ENCODE assay signal across 8 cellular contexts in the genomic region with DNA sequence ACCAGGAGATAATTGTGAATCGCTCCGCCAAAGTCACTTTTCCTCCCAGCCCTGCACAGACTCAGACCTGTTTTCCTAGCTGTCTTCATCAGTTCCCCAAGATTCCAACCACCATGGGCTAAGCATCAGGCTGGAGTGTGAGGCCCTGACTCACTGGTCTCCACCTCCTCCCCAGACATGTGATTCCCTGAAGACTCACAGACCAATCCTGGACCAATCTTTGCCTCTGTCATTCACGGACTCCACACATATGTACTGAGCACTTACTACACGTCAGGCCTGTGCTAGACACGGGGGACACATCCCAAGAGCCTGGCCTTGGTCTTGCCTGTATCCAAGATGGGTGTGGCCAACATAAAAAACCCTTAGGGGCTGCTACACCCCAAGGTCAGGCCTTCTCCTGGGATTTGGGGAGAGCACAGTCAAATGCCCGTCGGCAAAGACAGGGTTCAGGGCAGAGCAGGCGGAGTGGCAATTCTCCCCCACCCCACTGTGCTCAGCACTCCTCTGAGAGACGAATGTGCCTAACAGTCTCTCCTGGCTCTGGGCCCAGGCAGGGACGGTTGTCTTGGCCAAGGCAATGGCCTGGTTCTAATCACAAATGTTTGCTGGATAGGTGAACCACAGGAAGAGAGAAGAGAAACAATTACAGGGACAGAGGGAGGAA. TPM values are rescaled to one million over a fixed set of nuclear protein-coding genes. Genes with fewer than 3 reads are reported as not detected.
DNase-seq lines count a peak whose midpoint lies in the region; ATAC-seq and TF ChIP-seq lines count a peak whose summit lies in the region.

No MANE protein-coding gene starts in this region.

- no peak for ATAC-seq in activated T-cell treated with anti-CD3 and anti-CD28 coated beads, Interleukin-2, amount 50 U/mL, for 4 hours
- no peak for ATAC-seq in activated CD8-positive, alpha-beta T cell treated with anti-CD3 and anti-CD28 coated beads, Interleukin-2, amount 10 ng/mL, durations not matched to agents 7 days and 5 days
- peak; percentile 13 for ATAC-seq in sciatic nerve
- no peak for ATAC-seq in GM21528 (IDR thresholded peaks at IDR 0.05; ENCODE audit: low FRiP score, unreplicated experiment)

- CTCF ChIA-PET in activated CD8-positive, alpha-beta T cell treated with anti-CD3 and anti-CD28 coated beads, Interleukin-2, amount 10 ng/mL, durations not matched to agents 7 days and 5 days (lab: Charles Lee) = interaction anchor here (1.3 to 16.3 kb wide), 4 partner anchors 12 to 66 kb away, joined by 4 to 158 read pairs (median 10); a partner anchor contains a TSS

- H3K4me1 Mint-ChIP-seq in activated T-cell treated with anti-CD3 and anti-CD28 coated beads, Interleukin-2, amount 50 U/mL, for 4 hours (ENCODE audit: low read depth) = peaks cover 98% of the 10 kb centered on the region
- peaks cover 97% of the 10 kb centered on the region for H3K4me1 Mint-ChIP-seq in activated CD8-positive, alpha-beta T cell treated with anti-CD3 and anti-CD28 coated beads, Interleukin-2, amount 10 ng/mL, durations not matched to agents 7 days and 5 days (ENCODE audit: low read depth)
- H3K4me1 Mint-ChIP-seq in glutamatergic neuron (ENCODE audit: low read depth, unreplicated experiment) = peaks cover 36% of the 10 kb centered on the region

- peak overlapping the region; percentile 99 for H3K27ac Mint-ChIP-seq in activated CD8-positive, alpha-beta T cell treated with anti-CD3 and anti-CD28 coated beads, Interleukin-2, amount 10 ng/mL, durations not matched to agents 7 days and 5 days
- H3K27ac Mint-ChIP-seq in glutamatergic neuron (ENCODE audit: unreplicated experiment) = peak overlapping the region; percentile 9

- POLR2A ChIA-PET in activated CD8-positive, alpha-beta T cell treated with anti-CD3 and anti-CD28 coated beads, Interleukin-2, amount 10 ng/mL, durations not matched to agents 7 days and 5 days (lab: Charles Lee) = interaction anchor here (3.1 kb wide), 1 partner anchor 11 kb away, joined by 25 read pairs; a partner anchor contains a TSS

- no peak for DNase-seq in activated T-cell treated with anti-CD3 and anti-CD28 coated beads, Interleukin-2, amount 50 U/mL, for 4 hours
- DNase-seq in activated T-cell treated with anti-CD3 and anti-CD28 coated beads, Interleukin-2, amount 50 U/mL, for 1 hour = no peak
- no peak for DNase-seq in activated CD8-positive, alpha-beta T cell treated with anti-CD3 and anti-CD28 coated beads, Interleukin-2, amount 10 ng/mL, durations not matched to agents 7 days and 5 days
- DNase-seq in glutamatergic neuron (no peak), sciatic nerve (ENCODE audit: low spot score) (peak; percentile 81), SKM-1 treated with dmso at 0.1 percent for 144 hours (lab: John Stamatoyannopoulos, UW; ENCODE audit: unreplicated experiment) (no peak)
- DNase-seq in stimulated activated naive CD4-positive, alpha-beta T cell (lab: John Stamatoyannopoulos, UW) = no peak

- H3K36me3 Mint-ChIP-seq in activated T-cell treated with anti-CD3 and anti-CD28 coated beads, Interleukin-2, amount 50 U/mL, for 4 hours (ENCODE audit: insufficient read depth) = peaks cover 3% of the 10 kb centered on the region
- peaks cover 69% of the 10 kb centered on the region for H3K36me3 Mint-ChIP-seq in activated CD8-positive, alpha-beta T cell treated with anti-CD3 and anti-CD28 coated beads, Interleukin-2, amount 10 ng/mL, durations not matched to agents 7 days and 5 days (ENCODE audit: low read depth)
- H3K36me3 Mint-ChIP-seq in glutamatergic neuron (ENCODE audit: unreplicated experiment) = no peaks in the 10 kb centered on the region

- intact Hi-C loops in sciatic nerve (cut with DNase I) = no loop called here

- no peaks in the 10 kb centered on the region for H3K27me3 Mint-ChIP-seq in activated T-cell treated with anti-CD3 and anti-CD28 coated beads, Interleukin-2, amount 50 U/mL, for 4 hours (ENCODE audit: low read depth)
- no peaks in the 10 kb centered on the region for H3K27me3 Mint-ChIP-seq in activated CD8-positive, alpha-beta T cell treated with anti-CD3 and anti-CD28 coated beads, Interleukin-2, amount 10 ng/mL, durations not matched to agents 7 days and 5 days (ENCODE audit: low read depth)
- peaks cover 14% of the 10 kb centered on the region for H3K27me3 Mint-ChIP-seq in glutamatergic neuron (ENCODE audit: unreplicated experiment)

- no peaks in the 10 kb centered on the region for H3K9me3 Mint-ChIP-seq in activated T-cell treated with anti-CD3 and anti-CD28 coated beads, Interleukin-2, amount 50 U/mL, for 4 hours
- H3K9me3 Mint-ChIP-seq in activated CD8-positive, alpha-beta T cell treated with anti-CD3 and anti-CD28 coated beads, Interleukin-2, amount 10 ng/mL, durations not matched to agents 7 days and 5 days (ENCODE audit: insufficient read depth) = no peaks in the 10 kb centered on the region
- H3K9me3 Mint-ChIP-seq in glutamatergic neuron (ENCODE audit: unreplicated experiment) = peaks cover 5% of the 10 kb centered on the region

- peak overlapping the region; percentile 72 for H3K4me3 Mint-ChIP-seq in activated T-cell treated with anti-CD3 and anti-CD28 coated beads, Interleukin-2, amount 50 U/mL, for 4 hours
- peak overlapping the region; percentile 97 for H3K4me3 Mint-ChIP-seq in activated CD8-positive, alpha-beta T cell treated with anti-CD3 and anti-CD28 coated beads, Interleukin-2, amount 10 ng/mL, durations not matched to agents 7 days and 5 days
- H3K4me3 Mint-ChIP-seq in glutamatergic neuron (ENCODE audit: unreplicated experiment) = no peak overlapping the region

- no peak for TF ChIP-seq CTCF in glutamatergic neuron (IDR thresholded peaks at IDR 0.05; ENCODE audit: partially characterized antibody, unreplicated experiment)

RNA-seq across cellular contexts. Expression of a gene that starts 11.9 kb away (rescaled TPM):
- total RNA-seq in activated T-cell treated with anti-CD3 and anti-CD28 coated beads, Interleukin-2, amount 50 U/mL, for 4 hours = 10 to 100 TPM; 75.5 to 87.3 (median 86.0) TPM
- 100 to 1,000 TPM; 227 to 232 TPM for total RNA-seq in activated CD8-positive, alpha-beta T cell treated with anti-CD3 and anti-CD28 coated beads, Interleukin-2, amount 10 ng/mL, durations not matched to agents 7 days and 5 days
- 15.8 TPM for total RNA-seq in glutamatergic neuron (ENCODE audit: unreplicated experiment)
- total RNA-seq in sciatic nerve = 96.8 TPM

RNA-seq across cellular contexts. Expression of a gene that starts 31.2 kb away (rescaled TPM):
- 10 to 100 TPM; 89.6 to 91.5 (median 89.9) TPM for total RNA-seq in activated T-cell treated with anti-CD3 and anti-CD28 coated beads, Interleukin-2, amount 50 U/mL, for 4 hours
- total RNA-seq in activated CD8-positive, alpha-beta T cell treated with anti-CD3 and anti-CD28 coated beads, Interleukin-2, amount 10 ng/mL, durations not matched to agents 7 days and 5 days = 10 to 100 TPM; 47.9 to 53.8 TPM
- total RNA-seq in glutamatergic neuron (ENCODE audit: unreplicated experiment) (35.3 TPM), sciatic nerve (24.6 TPM)

RNA-seq across cellular contexts. Expression of a gene that starts 38.3 kb away (rescaled TPM):
- 1 to 10 TPM; 2.3 to 3.5 (median 2.8) TPM for total RNA-seq in activated T-cell treated with anti-CD3 and anti-CD28 coated beads, Interleukin-2, amount 50 U/mL, for 4 hours
- total RNA-seq in activated CD8-positive, alpha-beta T cell treated with anti-CD3 and anti-CD28 coated beads, Interleukin-2, amount 10 ng/mL, durations not matched to agents 7 days and 5 days = 1 to 10 TPM; 2.6 to 2.7 TPM
- total RNA-seq in glutamatergic neuron (ENCODE audit: unreplicated experiment) = 11.9 TPM
- total RNA-seq in sciatic nerve = 2.0 TPM

RNA-seq across cellular contexts. Expression of a gene that starts 52.0 kb away (rescaled TPM):
- 10 to 100 TPM; 22.0 to 25.7 (median 24.7) TPM for total RNA-seq in activated T-cell treated with anti-CD3 and anti-CD28 coated beads, Interleukin-2, amount 50 U/mL, for 4 hours
- 10 to 100 TPM; 37.0 to 39.7 TPM for total RNA-seq in activated CD8-positive, alpha-beta T cell treated with anti-CD3 and anti-CD28 coated beads, Interleukin-2, amount 10 ng/mL, durations not matched to agents 7 days and 5 days
- total RNA-seq in glutamatergic neuron (ENCODE audit: unreplicated experiment) (15.8 TPM), sciatic nerve (19.6 TPM)
